In the genomic region with DNA sequence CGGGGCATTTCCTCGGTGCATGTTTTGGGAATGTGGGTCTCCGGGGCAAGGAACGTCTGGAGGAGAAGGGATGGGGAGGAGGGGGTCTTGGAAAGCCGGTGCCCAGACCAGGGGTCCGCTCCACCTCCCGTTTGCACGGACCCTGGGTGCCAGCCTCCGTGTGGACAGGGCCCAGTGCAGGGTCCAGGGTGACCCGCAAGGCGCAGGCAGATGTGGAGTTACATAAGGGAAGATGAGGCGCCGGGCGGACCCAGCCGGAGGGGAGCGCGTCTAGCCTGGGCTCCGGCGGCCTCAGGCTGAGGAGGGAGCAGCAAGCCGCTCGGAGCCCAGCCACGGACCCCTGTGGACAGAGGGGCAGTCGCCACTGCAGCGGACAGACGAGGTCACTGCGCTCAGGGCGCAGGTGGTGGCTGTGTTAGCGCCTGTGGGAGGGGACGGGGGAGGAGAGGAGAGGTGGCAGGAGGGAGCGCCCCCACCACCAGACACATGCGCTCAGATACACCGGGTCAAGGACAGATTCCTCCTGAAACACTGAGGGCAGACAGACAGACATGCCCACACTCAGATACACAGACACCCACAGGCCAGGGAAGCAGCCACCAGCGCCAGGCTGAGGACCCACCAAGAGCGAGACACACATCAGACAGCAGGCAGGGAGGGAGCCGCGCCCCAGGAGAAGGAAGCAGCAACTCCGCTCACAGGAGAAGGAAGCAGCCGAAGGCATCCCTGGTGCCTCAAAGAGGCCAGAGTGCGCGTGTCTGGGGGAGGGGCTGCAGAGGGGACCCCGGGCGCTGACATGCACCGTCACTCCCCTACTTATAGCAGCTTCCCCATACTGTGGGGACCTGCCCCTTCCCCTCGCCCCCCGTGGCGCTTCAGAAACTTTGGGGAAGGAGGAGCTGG, we compare ENCODE assay signal across 10 cellular contexts. TPM values are rescaled to one million over a fixed set of nuclear protein-coding genes. Genes with fewer than 3 reads are reported as not detected.
DNase-seq lines count a peak whose midpoint lies in the region; ATAC-seq, FAIRE-seq and TF ChIP-seq lines count a peak whose summit lies in the region.
"Had no signal": no experiment of that assay in that cellular context is flagged by ENCODE, and none has a peak within 500 bp of the region (broad histone marks: within the 10 kb centered on the region; RNA-seq: fewer than 3 reads in every experiment).

No MANE protein-coding gene starts in this region.

- peaks cover 7% of the 10 kb centered on the region for H3K4me1 Mint-ChIP-seq in activated T-cell treated with anti-CD3 and anti-CD28 coated beads, Interleukin-2, amount 50 U/mL, for 4 hours (ENCODE audit: low read depth)

- H4K91ac ChIP-seq in H1 (replicated peaks; ENCODE audit: insufficient read length, low read length): no peak overlapping the region
- no peak overlapping the region for H4K91ac ChIP-seq in neuronal stem cell (ENCODE audit: low read depth, low read length, poor library complexity)

- H4K8ac ChIP-seq in H1 (ENCODE audit: extremely low read depth, insufficient read depth, low read length) (no peak overlapping the region), neuronal stem cell (ENCODE audit: low read depth, low read length) (no peak overlapping the region)

- H2BK12ac ChIP-seq in H1 (ENCODE audit: low read depth, low read length): peak overlapping the region; percentile 50; the same call in 1 of the 2 replicates
- peak overlapping the region; percentile 41 for H2BK12ac ChIP-seq in neuronal stem cell (ENCODE audit: low read length)

- H2BK5ac ChIP-seq in H1 (ENCODE audit: low read depth, low read length) (no peak overlapping the region), neuronal stem cell (ENCODE audit: low read length) (no peak overlapping the region)

- H3K9me3 Mint-ChIP-seq in activated T-cell treated with anti-CD3 and anti-CD28 coated beads, Interleukin-2, amount 50 U/mL, for 4 hours: no peaks in the 10 kb centered on the region

- H3K36me3 Mint-ChIP-seq in activated T-cell treated with anti-CD3 and anti-CD28 coated beads, Interleukin-2, amount 50 U/mL, for 4 hours (ENCODE audit: insufficient read depth): no peaks in the 10 kb centered on the region

- TF ChIP-seq CTCF in H1 (IDR thresholded peaks at IDR 0.05; ENCODE audit: control extremely low read depth in 1 of 3, insufficient read depth in 1 of 3, low read depth in 1 of 3, low read length in 3 of 3): no peak
- no peak for TF ChIP-seq CTCF in adrenal gland (IDR thresholded peaks at IDR 0.05)

- no peak overlapping the region for H4K5ac ChIP-seq in H1 (ENCODE audit: insufficient read length, low read depth, low read length)

- H2AFZ ChIP-seq in H1 (ENCODE audit: low read length) (no peak overlapping the region), neuronal stem cell (ENCODE audit: low read length) (no peak overlapping the region)

- H4K20me1 ChIP-seq in H1 (replicated peaks in 1 of 2; ENCODE audit: control insufficient read depth in 1 of 2, insufficient read depth in 2 of 2, low read length in 2 of 2): peaks cover 6 to 18% of the 10 kb centered on the region in 2 experiments

- no peak for DNase-seq in activated T-cell treated with anti-CD3 and anti-CD28 coated beads, Interleukin-2, amount 50 U/mL, for 4 hours
- no peak for DNase-seq in activated T-cell treated with anti-CD3 and anti-CD28 coated beads, Interleukin-2, amount 50 U/mL, for 1 hour
- DNase-seq in NCI-H146 (lab: John Stamatoyannopoulos, UW) (peak; percentile 82), H1 (ENCODE audit: low read depth in 1 of 2, low spot score in 2 of 2) (peak in 1 of 2 experiments; percentile 73), neuronal stem cell (ENCODE audit: low spot score) (no peak), adrenal gland (no peak), NCI-H1048 (lab: John Stamatoyannopoulos, UW) (no peak)

- peaks cover 73% of the 10 kb centered on the region for H3K27me3 Mint-ChIP-seq in activated T-cell treated with anti-CD3 and anti-CD28 coated beads, Interleukin-2, amount 50 U/mL, for 4 hours (ENCODE audit: low read depth)

- CTCF ChIA-PET in H1 (lab: Charles Lee; ENCODE audit: partially characterized antibody): interaction anchor here (0.6 to 1.3 kb wide), 3 partner anchors 9 to 12 kb away, joined by 3 read pairs; no protein-coding TSS in a partner anchor

- POLR2A ChIA-PET in H1 (lab: Charles Lee; ENCODE audit: partially characterized antibody): interaction anchor here (0.8 to 1.0 kb wide), 3 partner anchors 12 to 155 kb away, joined by 3 to 4 read pairs (median 4); no protein-coding TSS in a partner anchor

- no peak overlapping the region for H3K14ac ChIP-seq in H1 (ENCODE audit: insufficient read length)
- H3K14ac ChIP-seq in neuronal stem cell (ENCODE audit: low read length): no peak overlapping the region

- intact Hi-C loops in adrenal gland (cut with DNase I): no loop called here

- FAIRE-seq in H1 (lab: Jason Lieb, UNC): no peak

- H3K18ac ChIP-seq in H1 (ENCODE audit: extremely low read depth, low read length) (no peak overlapping the region), neuronal stem cell (ENCODE audit: low read length) (peak overlapping the region; percentile 48)

- H2AK5ac ChIP-seq in H1 (ENCODE audit: low read depth, low read length): no peak overlapping the region
- no peak overlapping the region for H2AK5ac ChIP-seq in neuronal stem cell (ENCODE audit: low read depth, low read length)

- H2BK120ac ChIP-seq in H1 (replicated peaks; ENCODE audit: low read depth, low read length) (no peak overlapping the region), neuronal stem cell (ENCODE audit: low read depth, low read length) (no peak overlapping the region)

- H3K4ac ChIP-seq in H1 (replicated peaks; ENCODE audit: insufficient read length, low read depth, low read length) (no peak overlapping the region), neuronal stem cell (ENCODE audit: low read length) (no peak overlapping the region)

- TF ChIP-seq POLR2A in H1 (IDR thresholded peaks at IDR 0.05; ENCODE audit: control extremely low read depth in 1 of 2, low read depth in 2 of 2, low read length in 2 of 2) (no peak), adrenal gland (IDR thresholded peaks at IDR 0.05) (no peak)

- H3K4me3 Mint-ChIP-seq in activated T-cell treated with anti-CD3 and anti-CD28 coated beads, Interleukin-2, amount 50 U/mL, for 4 hours: peak overlapping the region; percentile 13

- H3K4me2 ChIP-seq in H1 (ENCODE audit: insufficient read depth in 1 of 2, low read depth in 2 of 2, low read length in 2 of 2) (peak overlapping the region; percentile 84 to 89), neuronal stem cell (ENCODE audit: insufficient read depth, low read length, poor library complexity, severe bottlenecking) (peak overlapping the region; percentile 25)

- H3K9ac ChIP-seq in H1 (replicated peaks in 1 of 4; ENCODE audit: extremely low read depth in 1 of 4, low read depth in 3 of 4, low read length in 3 of 4) (no peak overlapping the region), neuronal stem cell (ENCODE audit: low read depth, low read length, poor library complexity) (peak overlapping the region; percentile 3)

- H3K79me1 ChIP-seq in H1 (ENCODE audit: low read depth, low read length): no peaks in the 10 kb centered on the region
- no peaks in the 10 kb centered on the region for H3K79me1 ChIP-seq in neuronal stem cell (ENCODE audit: low read depth, low read length)

- H3K56ac ChIP-seq in H1 (replicated peaks; ENCODE audit: insufficient read length, low read depth, low read length): no peak overlapping the region

- H3K4me3 ChIP-seq in H1 (ENCODE audit: extremely low read depth in 1 of 4, insufficient read depth in 2 of 4, low read depth in 3 of 4, low read length in 4 of 4): peak overlapping the region; percentile 24 to 53 (median 41); a peak in 7 of 8 replicates
- H3K4me3 ChIP-seq in neuronal stem cell (ENCODE audit: low read length in 2 of 2): no peak overlapping the region
- peak overlapping the region in 1 of 4 donors; percentile 36 for H3K4me3 ChIP-seq in adrenal gland

- H3K4me1 ChIP-seq in H1 (replicated peaks in 1 of 4; ENCODE audit: control insufficient read depth in 3 of 4, insufficient read depth in 4 of 4, low read length in 3 of 4) (peaks cover 0 to 31% (median 16%) of the 10 kb centered on the region in 4 experiments; a peak in 6 of 7 replicates), neuronal stem cell (ENCODE audit: control insufficient read depth in 2 of 2, insufficient read depth in 1 of 2, low read depth in 1 of 2, low read length in 2 of 2) (peaks cover 22 to 31% of the 10 kb centered on the region in 2 donors), adrenal gland (replicated peaks in 1 of 2) (peaks cover 10 to 13% of the 10 kb centered on the region in 2 donors)

- 10% methylated on average over 38 of the region's 46 CpGs; no CpG with 5 or more reads in 1 of the 2 experiments for WGBS in H1 (ENCODE audit: extremely low coverage in 1 of 2, insufficient coverage in 1 of 2, insufficient read length in 1 of 2, insufficient replicate concordance in 2 of 2, low coverage in 1 of 2, low lambda C conversion rate in 2 of 2, missing lambda C conversion rate in 1 of 2), 2 experiments
- WGBS in neuronal stem cell (ENCODE audit: extremely low coverage in 2 of 2, insufficient read length in 2 of 2, insufficient replicate concordance in 1 of 2), 2 donors: no CpG with 5 or more reads among the region's 46 CpGs
- 2 to 12% (median 5%) methylated on average over 9 to 46 of the region's 46 CpGs for WGBS in adrenal gland, 4 donors

- H3K27ac ChIP-seq in H1 (ENCODE audit: low read depth, low read length) (no peak overlapping the region), neuronal stem cell (replicated peaks; ENCODE audit: low read length) (no peak overlapping the region), adrenal gland (no peak overlapping the region)

- H3K36me3 ChIP-seq in H1 (ENCODE audit: control insufficient read depth in 2 of 4, insufficient read depth in 4 of 4, low read length in 3 of 4) (no peaks in the 10 kb centered on the region), neuronal stem cell (replicated peaks in 1 of 2; ENCODE audit: control insufficient read depth in 2 of 2, insufficient read depth in 2 of 2, low read length in 2 of 2) (no peaks in the 10 kb centered on the region), adrenal gland (replicated peaks in 1 of 2) (no peaks in the 10 kb centered on the region)

- H3K23me2 ChIP-seq in H1 (ENCODE audit: low read depth, low read length): peaks cover 21% of the 10 kb centered on the region; the same call in 1 of the 2 replicates

- TF ChIP-seq EP300 in H1 (IDR thresholded peaks at IDR 0.05; ENCODE audit: borderline replicate concordance in 1 of 2, low read depth in 2 of 2, low read length in 2 of 2): no peak

- TF ChIP-seq RAD21 in H1 (IDR thresholded peaks at IDR 0.05 in 1 of 2, conservative IDR thresholded peaks at IDR 0.05 in 1 of 2; ENCODE audit: low read depth in 2 of 2, low read length in 2 of 2): no peak

- ATAC-seq in activated T-cell treated with anti-CD3 and anti-CD28 coated beads, Interleukin-2, amount 50 U/mL, for 4 hours: no peak
- ATAC-seq in HG03196 (IDR thresholded peaks at IDR 0.05; ENCODE audit: unreplicated experiment): no peak

- H3K79me2 ChIP-seq in H1 (ENCODE audit: control insufficient read depth in 1 of 2, insufficient read depth in 2 of 2, low read length in 2 of 2): no peaks in the 10 kb centered on the region

- peak overlapping the region; percentile 72; the same call in 1 of the 2 replicates for H2BK15ac ChIP-seq in H1 (ENCODE audit: low read length)
- H2BK15ac ChIP-seq in neuronal stem cell (ENCODE audit: low read length): no peak overlapping the region

- no peak overlapping the region for H2BK20ac ChIP-seq in H1 (ENCODE audit: low read length)

- H3K9me3 ChIP-seq in H1 (ENCODE audit: insufficient read depth in 2 of 2, low read depth in 1 of 2, low read length in 1 of 2) (no peaks in the 10 kb centered on the region), neuronal stem cell (replicated peaks in 1 of 2; ENCODE audit: control insufficient read depth in 2 of 2, insufficient read depth in 1 of 2, low read depth in 1 of 2, low read length in 2 of 2) (peaks cover 0 to 2% of the 10 kb centered on the region in 2 donors), adrenal gland (replicated peaks in 1 of 3) (no peaks in the 10 kb centered on the region)

- H3K27me3 ChIP-seq in H1 (replicated peaks in 1 of 4; ENCODE audit: control insufficient read depth in 3 of 4, extremely low read depth in 1 of 4, insufficient read depth in 3 of 4, low read length in 3 of 4): peaks cover 9 to 60% (median 42%) of the 10 kb centered on the region in 4 experiments
- H3K27me3 ChIP-seq in neuronal stem cell (ENCODE audit: control insufficient read depth in 3 of 3, insufficient read depth in 3 of 3, low read depth in 1 of 3, low read length in 3 of 3): peaks cover 7 to 82% (median 34%) of the 10 kb centered on the region in 3 experiments
- peaks cover 24% of the 10 kb centered on the region for H3K27me3 ChIP-seq in adrenal gland

- H3K23ac ChIP-seq in H1 (ENCODE audit: insufficient read length) (no peak overlapping the region), neuronal stem cell (ENCODE audit: low read depth, low read length, poor library complexity) (peak overlapping the region; percentile 89)

RNA-seq across cellular contexts. Expression of a gene that starts 0.8 kb away (rescaled TPM):
- not detected for total RNA-seq in activated T-cell treated with anti-CD3 and anti-CD28 coated beads, Interleukin-2, amount 50 U/mL, for 4 hours
- 4.4 and 4.5 TPM in 2 replicates for total RNA-seq in H1 (2021; fragmentation: NEBNext Ultra II Directional; extraction: Animal tissue kit (Norgen Biotek cat#: 25700))
- polyA plus RNA-seq in H1 (2011; rRNA removed) (2.0 and 3.1 TPM in 2 replicates), adrenal gland (under 1 TPM in 2 of 3 donors, not detected in 1; 0.13 to 0.80 TPM)
- 1.1 TPM for polyA plus RNA-seq in H1 (2011; cell fraction: cytosol; rRNA removed)
- polyA plus RNA-seq in H1 (2011; cell fraction: nucleus; rRNA removed): 6.5 TPM
- polyA plus RNA-seq in H1 (2012, experiment 1 of 2): 2.9 to 8.2 TPM (median 6.9 TPM) in 4 replicates
- polyA plus RNA-seq in H1 (2012, experiment 2 of 2): 5.6 TPM
- 3.7 TPM for polyA plus RNA-seq in H1 (2013, experiment 1 of 2)
- polyA plus RNA-seq in H1 (2013, experiment 2 of 2): 4.0 TPM
- polyA minus RNA-seq in H1 (2011; rRNA and poly(A)+ RNA removed): 0.54 and 0.66 TPM in 2 replicates
- 3.4 TPM for polyA minus RNA-seq in H1 (2011; cell fraction: cytosol; rRNA and poly(A)+ RNA removed)
- 1.6 TPM for polyA minus RNA-seq in H1 (2011; cell fraction: nucleus; rRNA and poly(A)+ RNA removed)
- 1.4 TPM for polyA plus RNA-seq in neuronal stem cell (2013, experiment 1 of 2)
- 1.4 TPM for polyA plus RNA-seq in neuronal stem cell (2013, experiment 2 of 2)
- total RNA-seq in adrenal gland: under 1 TPM in 1 of 8 donors, not detected in 7; 0.08 TPM
- total RNA-seq: esophagus mucosa, HT1080 had no signal

RNA-seq across cellular contexts. Expression of a gene that starts 17.4 kb away (rescaled TPM):
- total RNA-seq in activated T-cell treated with anti-CD3 and anti-CD28 coated beads, Interleukin-2, amount 50 U/mL, for 4 hours: 10 to 100 TPM; 17.5 to 22.5 (median 19.2) TPM
- 42.4 and 42.6 TPM in 2 replicates for total RNA-seq in H1 (2021; fragmentation: NEBNext Ultra II Directional; extraction: Animal tissue kit (Norgen Biotek cat#: 25700))
- polyA plus RNA-seq in H1 (2011; rRNA removed) (11.7 and 16.9 TPM in 2 replicates), adrenal gland (10 to 100 TPM; 13.8 to 38.3 (median 18.8) TPM)
- 17.9 TPM for polyA plus RNA-seq in H1 (2011; cell fraction: cytosol; rRNA removed)
- polyA plus RNA-seq in H1 (2011; cell fraction: nucleus; rRNA removed): 47.6 TPM
- 21.7 to 24.9 TPM (median 23.7 TPM) in 4 replicates for polyA plus RNA-seq in H1 (2012, experiment 1 of 2)
- polyA plus RNA-seq in H1 (2012, experiment 2 of 2): 5.0 TPM
- polyA plus RNA-seq in H1 (2013, experiment 1 of 2): 17.0 TPM
- 15.9 TPM for polyA plus RNA-seq in H1 (2013, experiment 2 of 2)
- 51.4 and 59.5 TPM in 2 replicates for polyA minus RNA-seq in H1 (2011; rRNA and poly(A)+ RNA removed)
- polyA minus RNA-seq in H1 (2011; cell fraction: cytosol; rRNA and poly(A)+ RNA removed): 16.6 TPM
- polyA minus RNA-seq in H1 (2011; cell fraction: nucleus; rRNA and poly(A)+ RNA removed): 25.7 TPM
- polyA plus RNA-seq in neuronal stem cell (2013, experiment 1 of 2): 23.2 TPM
- 23.6 TPM for polyA plus RNA-seq in neuronal stem cell (2013, experiment 2 of 2)
- total RNA-seq in adrenal gland: 10 to 100 TPM; 27.8 to 96.7 (median 37.9) TPM

RNA-seq across cellular contexts. Expression of a gene that starts 38.1 kb away (rescaled TPM):
- total RNA-seq in activated T-cell treated with anti-CD3 and anti-CD28 coated beads, Interleukin-2, amount 50 U/mL, for 4 hours: 10 to 100 TPM; 38.3 to 57.6 (median 49.8) TPM
- 22.8 and 24.1 TPM in 2 replicates for total RNA-seq in H1 (2021; fragmentation: NEBNext Ultra II Directional; extraction: Animal tissue kit (Norgen Biotek cat#: 25700))
- polyA plus RNA-seq in H1 (2011; rRNA removed): 14.4 and 24.7 TPM in 2 replicates
- 18.4 TPM for polyA plus RNA-seq in H1 (2011; cell fraction: cytosol; rRNA removed)
- polyA plus RNA-seq in H1 (2011; cell fraction: nucleus; rRNA removed): 19.7 TPM
- 17.7 to 22.3 TPM (median 18.6 TPM) in 4 replicates for polyA plus RNA-seq in H1 (2012, experiment 1 of 2)
- polyA plus RNA-seq in H1 (2012, experiment 2 of 2): 18.3 TPM
- 23.6 TPM for polyA plus RNA-seq in H1 (2013, experiment 1 of 2)
- polyA plus RNA-seq in H1 (2013, experiment 2 of 2): 23.9 TPM
- polyA minus RNA-seq in H1 (2011; rRNA and poly(A)+ RNA removed): 7.7 and 10.8 TPM in 2 replicates
- polyA minus RNA-seq in H1 (2011; cell fraction: cytosol; rRNA and poly(A)+ RNA removed): 8.8 TPM
- 12.1 TPM for polyA minus RNA-seq in H1 (2011; cell fraction: nucleus; rRNA and poly(A)+ RNA removed)
- polyA plus RNA-seq in neuronal stem cell (2013, experiment 1 of 2): 24.2 TPM
- 25.1 TPM for polyA plus RNA-seq in neuronal stem cell (2013, experiment 2 of 2)
- 10 to 100 TPM; 11.5 to 60.1 (median 41.6) TPM for total RNA-seq in adrenal gland
- 10 to 100 TPM; 30.2 to 90.4 (median 84.3) TPM for polyA plus RNA-seq in adrenal gland

Comparison
In these comparisons a context has a peak if more than half of its experiments do, and no peak if none do; other contexts are left out.
1. H3K4me3 ChIP-seq: peak in H1 (4 of 4); none in neuronal stem cell (0 of 2).